In the genomic region with DNA sequence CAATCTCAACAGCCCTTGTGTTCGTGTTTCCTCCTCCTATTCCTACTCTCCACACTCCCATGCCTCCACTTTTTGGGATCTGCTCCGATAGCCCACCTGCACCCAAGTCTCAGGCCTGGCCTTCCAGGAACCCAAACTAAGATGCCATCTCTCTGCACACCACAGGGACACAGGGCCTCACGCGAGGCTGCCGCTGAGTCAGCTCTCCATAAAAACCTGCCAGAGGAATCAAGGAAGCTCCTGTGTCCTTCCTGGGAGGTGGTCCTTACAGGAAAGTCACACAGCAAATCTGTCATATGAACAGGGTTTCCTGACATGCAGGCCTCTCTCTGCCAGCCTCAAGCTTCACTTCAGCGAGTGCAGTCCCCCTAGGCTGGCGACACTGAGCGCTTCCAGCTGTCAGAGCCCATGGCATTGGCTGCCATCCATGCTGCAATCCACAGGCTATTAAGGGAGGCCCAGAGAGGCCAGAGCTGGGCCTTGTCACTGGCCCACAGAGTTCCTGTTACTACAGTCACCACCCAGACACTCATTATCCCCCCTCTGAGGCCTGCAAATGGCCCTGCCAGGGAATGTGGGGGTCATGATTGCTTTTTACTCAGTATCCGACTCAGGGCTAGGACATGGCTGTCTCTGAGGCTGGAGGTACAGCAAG, we compare ENCODE assay signal across 19 cellular contexts.
DNase-seq lines count a peak whose midpoint lies in the region; ATAC-seq and TF ChIP-seq lines count a peak whose summit lies in the region.
"Had no signal": no experiment of that assay in that cellular context is flagged by ENCODE, and none has a peak within 500 bp of the region (broad histone marks: within the 10 kb centered on the region; RNA-seq: fewer than 3 reads in every experiment).

No MANE protein-coding gene starts in this region.

- peak overlapping the region; percentile 87 for H3K27ac Mint-ChIP-seq in neural crest cell (ENCODE audit: unreplicated experiment)
- no peak overlapping the region for H3K27ac Mint-ChIP-seq in natural killer cell treated with Interleukin-12 subunit alpha and Interleukin-12 subunit beta and Interleukin-15 and Interleukin-18, amount 100 ng/mL, for 72 hours
- no peak overlapping the region for H3K27ac Mint-ChIP-seq in activated CD8-positive, alpha-beta T cell treated with anti-CD3 and anti-CD28 coated beads for 36 hours
- H3K27ac Mint-ChIP-seq: activated CD4-positive, alpha-beta memory T cell treated with anti-CD3 and anti-CD28 coated beads for 36 hours; activated T-helper 2 cell treated with anti-CD3 and anti-CD28 coated beads, Interferon-gamma antibody, Interleukin-2, Interleukin-4, amounts not matched to agents 10 μg/mL and 5 μg/mL and 100 μg/mL, durations not matched to agents 14 hours and 24 hours and 36 hours; GM23338 had no signal

- no peak overlapping the region for H3K4me3 Mint-ChIP-seq in neural crest cell
- H3K4me3 Mint-ChIP-seq in natural killer cell treated with Interleukin-12 subunit alpha and Interleukin-12 subunit beta and Interleukin-15 and Interleukin-18, amount 100 ng/mL, for 72 hours: no peak overlapping the region
- H3K4me3 Mint-ChIP-seq in activated CD8-positive, alpha-beta T cell treated with anti-CD3 and anti-CD28 coated beads for 36 hours: no peak overlapping the region
- H3K4me3 Mint-ChIP-seq: activated CD4-positive, alpha-beta memory T cell treated with anti-CD3 and anti-CD28 coated beads for 36 hours; GM23338 had no signal

- intact Hi-C loops in body of pancreas (cut with DNase I): no loop called here
- intact Hi-C loops in activated CD8-positive, alpha-beta T cell treated with anti-CD3 and anti-CD28 coated beads for 36 hours (cut with micrococcal nuclease): no loop called here

- no peak for TF ChIP-seq POLR2A in body of pancreas (IDR thresholded peaks at IDR 0.05)

- H3K79me2 ChIP-seq in fibroblast of lung (ENCODE audit: control insufficient read depth, insufficient read depth, low read length): no peaks in the 10 kb centered on the region

- no peaks in the 10 kb centered on the region for H3K4me1 Mint-ChIP-seq in neural crest cell
- no peaks in the 10 kb centered on the region for H3K4me1 Mint-ChIP-seq in natural killer cell treated with Interleukin-12 subunit alpha and Interleukin-12 subunit beta and Interleukin-15 and Interleukin-18, amount 100 ng/mL, for 72 hours (ENCODE audit: low read depth in 2 of 2)
- no peaks in the 10 kb centered on the region for H3K4me1 Mint-ChIP-seq in activated CD8-positive, alpha-beta T cell treated with anti-CD3 and anti-CD28 coated beads for 36 hours (ENCODE audit: low read depth)
- H3K4me1 Mint-ChIP-seq: GM23338 had no signal

- H3K27me3 ChIP-seq in BE2C (no peaks in the 10 kb centered on the region), MG63 (no peaks in the 10 kb centered on the region), fibroblast of lung (ENCODE audit: control insufficient read depth, insufficient read depth, low read length) (no peaks in the 10 kb centered on the region), body of pancreas (no peaks in the 10 kb centered on the region)
- H3K27me3 ChIP-seq: esophagus muscularis mucosa had no signal

- H3K36me3 ChIP-seq in BE2C (no peaks in the 10 kb centered on the region), MG63 (no peaks in the 10 kb centered on the region), fibroblast of lung (ENCODE audit: control insufficient read depth, insufficient read depth, low read length) (no peaks in the 10 kb centered on the region), body of pancreas (replicated peaks in 1 of 2; ENCODE audit: insufficient read depth in 1 of 2, low read depth in 2 of 2) (no peaks in the 10 kb centered on the region)
- H3K36me3 ChIP-seq: esophagus muscularis mucosa had no signal

- no peaks in the 10 kb centered on the region for H3K36me3 Mint-ChIP-seq in neural crest cell (ENCODE audit: low read depth)
- H3K36me3 Mint-ChIP-seq in natural killer cell treated with Interleukin-12 subunit alpha and Interleukin-12 subunit beta and Interleukin-15 and Interleukin-18, amount 100 ng/mL, for 72 hours: peaks cover 5% of the 10 kb centered on the region
- no peaks in the 10 kb centered on the region for H3K36me3 Mint-ChIP-seq in activated CD8-positive, alpha-beta T cell treated with anti-CD3 and anti-CD28 coated beads for 36 hours (ENCODE audit: low read depth)
- H3K36me3 Mint-ChIP-seq: activated CD4-positive, alpha-beta memory T cell treated with anti-CD3 and anti-CD28 coated beads for 36 hours had no signal

- H3K4me1 ChIP-seq in BE2C (no peaks in the 10 kb centered on the region), fibroblast of lung (ENCODE audit: control insufficient read depth, extremely low read depth, insufficient read depth, low read length) (no peaks in the 10 kb centered on the region), body of pancreas (no peaks in the 10 kb centered on the region)

- peaks cover 3% of the 10 kb centered on the region for H3K27me3 Mint-ChIP-seq in neural crest cell (ENCODE audit: low read depth)
- peaks cover 0 to 8% of the 10 kb centered on the region in 2 donors for H3K27me3 Mint-ChIP-seq in natural killer cell treated with Interleukin-12 subunit alpha and Interleukin-12 subunit beta and Interleukin-15 and Interleukin-18, amount 100 ng/mL, for 72 hours
- H3K27me3 Mint-ChIP-seq in activated CD8-positive, alpha-beta T cell treated with anti-CD3 and anti-CD28 coated beads for 36 hours: no peaks in the 10 kb centered on the region
- H3K27me3 Mint-ChIP-seq: activated CD4-positive, alpha-beta memory T cell treated with anti-CD3 and anti-CD28 coated beads for 36 hours had no signal

- ATAC-seq in body of pancreas (no peak), GM19395 (IDR thresholded peaks at IDR 0.05; ENCODE audit: unreplicated experiment) (no peak)
- ATAC-seq in natural killer cell treated with Interleukin-12 subunit alpha and Interleukin-12 subunit beta and Interleukin-15 and Interleukin-18, amount 100 ng/mL, for 72 hours: no peak
- ATAC-seq in activated CD8-positive, alpha-beta T cell treated with anti-CD3 and anti-CD28 coated beads for 36 hours: no peak
- ATAC-seq: GM23338, PC-3 had no signal

- H3K9me3 Mint-ChIP-seq in neural crest cell: peaks cover 3% of the 10 kb centered on the region
- peaks cover 3% of the 10 kb centered on the region for H3K9me3 Mint-ChIP-seq in natural killer cell treated with Interleukin-12 subunit alpha and Interleukin-12 subunit beta and Interleukin-15 and Interleukin-18, amount 100 ng/mL, for 72 hours
- peaks cover 9% of the 10 kb centered on the region for H3K9me3 Mint-ChIP-seq in activated CD8-positive, alpha-beta T cell treated with anti-CD3 and anti-CD28 coated beads for 36 hours

- H2AFZ ChIP-seq in fibroblast of lung (ENCODE audit: low read length): no peak overlapping the region
- H2AFZ ChIP-seq: GM23338 had no signal

- H3K4me3 ChIP-seq in BE2C (ENCODE audit: low read depth, low read length) (no peak overlapping the region), MG63 (no peak overlapping the region), fibroblast of lung (replicated peaks in 1 of 4; ENCODE audit: control extremely low read depth in 1 of 4, insufficient read depth in 1 of 4, low read depth in 3 of 4, low read length in 4 of 4) (no peak overlapping the region), body of pancreas (no peak overlapping the region)
- H3K4me3 ChIP-seq: esophagus muscularis mucosa, GM23338 had no signal

- POLR2A ChIA-PET in activated CD8-positive, alpha-beta T cell treated with anti-CD3 and anti-CD28 coated beads for 36 hours (lab: Charles Lee): no interaction called here

- CTCF ChIA-PET in activated CD8-positive, alpha-beta T cell treated with anti-CD3 and anti-CD28 coated beads for 36 hours (lab: Charles Lee): no interaction called here

- no peaks in the 10 kb centered on the region for H4K20me1 ChIP-seq in fibroblast of lung (ENCODE audit: control insufficient read depth, extremely low read depth, insufficient read depth, low read length)

- H3K27ac ChIP-seq in fibroblast of lung (ENCODE audit: insufficient read depth, low read length): no peak overlapping the region
- no peak overlapping the region for H3K27ac ChIP-seq in body of pancreas
- H3K27ac ChIP-seq: esophagus muscularis mucosa had no signal

- H3K4me2 ChIP-seq in fibroblast of lung (ENCODE audit: extremely low read depth, insufficient read depth, low read length): no peak overlapping the region
- H3K4me2 ChIP-seq: GM23338 had no signal

- H3K9ac ChIP-seq in fibroblast of lung (ENCODE audit: insufficient read depth, low read length): no peak overlapping the region

- DNase-seq in BE2C: peak; percentile 45
- DNase-seq in MG63: peak; percentile 66
- DNase-seq in fibroblast of lung (ENCODE audit: low read depth in 2 of 2): peak; percentile 39 to 54
- no peak for DNase-seq in neural crest cell (ENCODE audit: low read depth, low spot score)
- no peak for DNase-seq in body of pancreas
- DNase-seq in natural killer cell treated with Interleukin-12 subunit alpha and Interleukin-12 subunit beta and Interleukin-15 and Interleukin-18, amount 100 ng/mL, for 72 hours (ENCODE audit: low spot score): no peak
- no peak for DNase-seq in activated CD8-positive, alpha-beta T cell treated with anti-CD3 and anti-CD28 coated beads for 36 hours
- DNase-seq: activated CD4-positive, alpha-beta memory T cell treated with anti-CD3 and anti-CD28 coated beads for 36 hours; cortex of kidney; DND-41; left cardiac atrium; NCI-H2029; NCI-H524; PC-3; SW 1271 had no signal

- TF ChIP-seq CTCF in BE2C (IDR thresholded peaks at IDR 0.05; ENCODE audit: low read depth, low read length) (no peak), fibroblast of lung (conservative IDR thresholded peaks at IDR 0.05 in 1 of 2, IDR thresholded peaks at IDR 0.05 in 1 of 2; ENCODE audit: low read depth in 1 of 2, low read length in 2 of 2) (no peak), neural crest cell (conservative IDR thresholded peaks at IDR 0.05) (no peak), body of pancreas (IDR thresholded peaks at IDR 0.05) (no peak)
- no peak for TF ChIP-seq CTCF in activated CD8-positive, alpha-beta T cell treated with anti-CD3 and anti-CD28 coated beads for 36 hours (IDR thresholded peaks at IDR 0.05)

- H3K9me3 ChIP-seq in BE2C (no peaks in the 10 kb centered on the region), MG63 (no peaks in the 10 kb centered on the region), fibroblast of lung (ENCODE audit: control insufficient read depth, insufficient read depth, low read depth, low read length) (no peaks in the 10 kb centered on the region), body of pancreas (peaks cover 0 to 8% (median 0%) of the 10 kb centered on the region in 3 donors)

- 88 to 91% methylated on average over 6 to 9 of the region's 9 CpGs for WGBS in body of pancreas, 2 donors

Comparison
In these comparisons a context has a peak if more than half of its experiments do, and no peak if none do; other contexts are left out.
1. DNase-seq: peak in BE2C (single experiment), MG63 (single experiment) and fibroblast of lung (2 of 2); none in neural crest cell (single experiment), body of pancreas (0 of 4), natural killer cell treated with Interleukin-12 subunit alpha and Interleukin-12 subunit beta and Interleukin-15 and Interleukin-18, amount 100 ng/mL, for 72 hours (single experiment) and activated CD8-positive, alpha-beta T cell treated with anti-CD3 and anti-CD28 coated beads for 36 hours (single experiment).